In genomic region chr2:152301131-152301530, GRCh38 we compare ENCODE assay signal across 28 cellular contexts.
"Had no signal": no experiment of that assay in that cellular context is flagged by ENCODE, and none has a peak within 500 bp of the region (broad histone marks: within the 10 kb centered on the region; RNA-seq: fewer than 3 reads in every experiment).

No MANE protein-coding gene starts in this region.

- H3K27me3 ChIP-seq: colonic mucosa, dorsolateral prefrontal cortex, esophagus muscularis mucosa, foreskin keratinocyte, gastrocnemius medialis, gastroesophageal sphincter had no signal

- DNase-seq: colonic mucosa; cortex of kidney; dermis blood vessel endothelial cell; dorsolateral prefrontal cortex; effector CD4-positive, alpha-beta T cell; effector CD8-positive, alpha-beta T cell; effector memory CD4-positive, alpha-beta T cell; effector memory CD8-positive, alpha-beta T cell; endodermal cell; erythroblast; esophagus squamous epithelium; foreskin fibroblast; foreskin keratinocyte; foreskin melanocyte; gastrocnemius medialis; glutamatergic neuron; head of caudate nucleus; heart left ventricle; heart right ventricle had no signal

- ATAC-seq: effector memory CD8-positive, alpha-beta T cell; esophagus mucosa; foreskin keratinocyte; gastrocnemius medialis; gastroesophageal sphincter; heart left ventricle; heart right ventricle had no signal

- H3K9me3 ChIP-seq: colonic mucosa, esophagus muscularis mucosa, esophagus squamous epithelium, gastrocnemius medialis, gastroesophageal sphincter, heart left ventricle, heart right ventricle had no signal

- H3K27ac ChIP-seq: colonic mucosa, coronary artery, dorsolateral prefrontal cortex, epithelial cell of prostate, esophagus muscularis mucosa, esophagus squamous epithelium, foreskin keratinocyte, gastrocnemius medialis, gastroesophageal sphincter, heart left ventricle, heart right ventricle had no signal

- H3K4me3 ChIP-seq: colonic mucosa, coronary artery, dorsolateral prefrontal cortex, esophagus muscularis mucosa, esophagus squamous epithelium, gastrocnemius medialis, gastroesophageal sphincter, heart left ventricle, heart right ventricle had no signal

- FAIRE-seq: colon, endometrium, endothelial cell of umbilical vein, frontal cortex had no signal

- H3K36me3 ChIP-seq: colonic mucosa, esophagus muscularis mucosa, esophagus squamous epithelium, gastrocnemius medialis, gastroesophageal sphincter, heart left ventricle, heart right ventricle had no signal

- H3K4me1 ChIP-seq: colonic mucosa, esophagus muscularis mucosa, esophagus squamous epithelium, foreskin keratinocyte, gastrocnemius medialis, gastroesophageal sphincter, heart left ventricle, heart right ventricle had no signal
